ENCODE assay signal across 8 cellular contexts in genomic region chr5:128213340-128213739, GRCh38.
A peak's percentile ranks its signal among the peaks of the same experiment; 100 is the strongest.
DNase-seq lines count a peak whose midpoint lies in the region; ATAC-seq and TF ChIP-seq lines count a peak whose summit lies in the region.

No MANE protein-coding gene starts in this region.

- intact Hi-C loops in activated T-helper 1 cell treated with anti-CD3 and anti-CD28 coated beads, Interleukin-12 subunit alpha, Interleukin-12 subunit beta, Interleukin-2, Interleukin-4 antibody, amounts not matched to agents 30 ng/mL and 10 ng/mL and 1 ng/mL, durations not matched to agents 14 hours and 24 hours and 36 hours (cut with micrococcal nuclease) = loop anchor here (2.0 to 5.0 kb wide), 3 partner anchors 285 to 1639 kb away; no protein-coding TSS in a partner anchor
- intact Hi-C loops in sciatic nerve (cut with DNase I) = no loop called here

- no peaks in the 10 kb centered on the region for H3K36me3 Mint-ChIP-seq in activated T-helper 1 cell treated with anti-CD3 and anti-CD28 coated beads, Interleukin-12 subunit alpha, Interleukin-12 subunit beta, Interleukin-2, Interleukin-4 antibody, amounts not matched to agents 30 ng/mL and 10 ng/mL and 1 ng/mL, durations not matched to agents 14 hours and 24 hours and 36 hours (ENCODE audit: low read depth)
- no peaks in the 10 kb centered on the region for H3K36me3 Mint-ChIP-seq in glutamatergic neuron (ENCODE audit: unreplicated experiment)
- no peaks in the 10 kb centered on the region for H3K36me3 Mint-ChIP-seq in activated T-helper 17 cell treated with anti-CD3 and anti-CD28 coated beads, Interleukin-2, amount 50 U/mL, for 72 hours (ENCODE audit: low read depth)

- ATAC-seq in HG02885 (IDR thresholded peaks at IDR 0.05; ENCODE audit: poor library complexity, unreplicated experiment) (peak; percentile 66), sciatic nerve (peak; percentile 66)
- no peak for ATAC-seq in activated T-helper 17 cell treated with anti-CD3 and anti-CD28 coated beads, Interleukin-2, amount 50 U/mL, for 72 hours (replicated peaks)

- H3K4me1 Mint-ChIP-seq in activated T-helper 1 cell treated with anti-CD3 and anti-CD28 coated beads, Interleukin-12 subunit alpha, Interleukin-12 subunit beta, Interleukin-2, Interleukin-4 antibody, amounts not matched to agents 30 ng/mL and 10 ng/mL and 1 ng/mL, durations not matched to agents 14 hours and 24 hours and 36 hours (ENCODE audit: low read depth) = no peaks in the 10 kb centered on the region
- no peaks in the 10 kb centered on the region for H3K4me1 Mint-ChIP-seq in glutamatergic neuron (ENCODE audit: low read depth, unreplicated experiment)
- H3K4me1 Mint-ChIP-seq in activated T-helper 17 cell treated with anti-CD3 and anti-CD28 coated beads, Interleukin-2, amount 50 U/mL, for 72 hours = no peaks in the 10 kb centered on the region

- no peak overlapping the region for H3K4me3 Mint-ChIP-seq in activated T-helper 1 cell treated with anti-CD3 and anti-CD28 coated beads, Interleukin-12 subunit alpha, Interleukin-12 subunit beta, Interleukin-2, Interleukin-4 antibody, amounts not matched to agents 30 ng/mL and 10 ng/mL and 1 ng/mL, durations not matched to agents 14 hours and 24 hours and 36 hours
- H3K4me3 Mint-ChIP-seq in glutamatergic neuron (ENCODE audit: unreplicated experiment) = no peak overlapping the region
- H3K4me3 Mint-ChIP-seq in activated T-helper 17 cell treated with anti-CD3 and anti-CD28 coated beads, Interleukin-2, amount 50 U/mL, for 72 hours = no peak overlapping the region

- DNase-seq in A172 (ENCODE audit: low spot score) = peak; percentile 62
- DNase-seq in ELR (ENCODE audit: low read depth) = peak; percentile 73
- DNase-seq in NCI-H526 (lab: John Stamatoyannopoulos, UW) = peak; percentile 20 to 70
- peak; percentile 14 for DNase-seq in activated T-helper 1 cell treated with anti-CD3 and anti-CD28 coated beads, Interleukin-12 subunit alpha, Interleukin-12 subunit beta, Interleukin-2, Interleukin-4 antibody, amounts not matched to agents 30 ng/mL and 10 ng/mL and 1 ng/mL, durations not matched to agents 14 hours and 24 hours and 36 hours (ENCODE audit: low spot score)
- DNase-seq in glutamatergic neuron = peak; percentile 53
- no peak for DNase-seq in sciatic nerve (ENCODE audit: low spot score)

- no peaks in the 10 kb centered on the region for H3K9me3 Mint-ChIP-seq in activated T-helper 1 cell treated with anti-CD3 and anti-CD28 coated beads, Interleukin-12 subunit alpha, Interleukin-12 subunit beta, Interleukin-2, Interleukin-4 antibody, amounts not matched to agents 30 ng/mL and 10 ng/mL and 1 ng/mL, durations not matched to agents 14 hours and 24 hours and 36 hours
- no peaks in the 10 kb centered on the region for H3K9me3 Mint-ChIP-seq in glutamatergic neuron (ENCODE audit: unreplicated experiment)
- no peaks in the 10 kb centered on the region for H3K9me3 Mint-ChIP-seq in activated T-helper 17 cell treated with anti-CD3 and anti-CD28 coated beads, Interleukin-2, amount 50 U/mL, for 72 hours

- peaks cover 3% of the 10 kb centered on the region for H3K27me3 Mint-ChIP-seq in activated T-helper 1 cell treated with anti-CD3 and anti-CD28 coated beads, Interleukin-12 subunit alpha, Interleukin-12 subunit beta, Interleukin-2, Interleukin-4 antibody, amounts not matched to agents 30 ng/mL and 10 ng/mL and 1 ng/mL, durations not matched to agents 14 hours and 24 hours and 36 hours (ENCODE audit: insufficient read depth)
- H3K27me3 Mint-ChIP-seq in glutamatergic neuron (ENCODE audit: unreplicated experiment) = no peaks in the 10 kb centered on the region
- H3K27me3 Mint-ChIP-seq in activated T-helper 17 cell treated with anti-CD3 and anti-CD28 coated beads, Interleukin-2, amount 50 U/mL, for 72 hours = peaks cover 4% of the 10 kb centered on the region

- H3K27ac Mint-ChIP-seq in activated T-helper 1 cell treated with anti-CD3 and anti-CD28 coated beads, Interleukin-12 subunit alpha, Interleukin-12 subunit beta, Interleukin-2, Interleukin-4 antibody, amounts not matched to agents 30 ng/mL and 10 ng/mL and 1 ng/mL, durations not matched to agents 14 hours and 24 hours and 36 hours = no peak overlapping the region
- H3K27ac Mint-ChIP-seq in glutamatergic neuron (ENCODE audit: unreplicated experiment) = no peak overlapping the region
- no peak overlapping the region for H3K27ac Mint-ChIP-seq in activated T-helper 17 cell treated with anti-CD3 and anti-CD28 coated beads, Interleukin-2, amount 50 U/mL, for 72 hours

- peak; percentile 82 for TF ChIP-seq CTCF in glutamatergic neuron (IDR thresholded peaks at IDR 0.05; ENCODE audit: partially characterized antibody, unreplicated experiment)
